Comparison of ENCODE assay signal across 1 cellular context in the genomic region with DNA sequence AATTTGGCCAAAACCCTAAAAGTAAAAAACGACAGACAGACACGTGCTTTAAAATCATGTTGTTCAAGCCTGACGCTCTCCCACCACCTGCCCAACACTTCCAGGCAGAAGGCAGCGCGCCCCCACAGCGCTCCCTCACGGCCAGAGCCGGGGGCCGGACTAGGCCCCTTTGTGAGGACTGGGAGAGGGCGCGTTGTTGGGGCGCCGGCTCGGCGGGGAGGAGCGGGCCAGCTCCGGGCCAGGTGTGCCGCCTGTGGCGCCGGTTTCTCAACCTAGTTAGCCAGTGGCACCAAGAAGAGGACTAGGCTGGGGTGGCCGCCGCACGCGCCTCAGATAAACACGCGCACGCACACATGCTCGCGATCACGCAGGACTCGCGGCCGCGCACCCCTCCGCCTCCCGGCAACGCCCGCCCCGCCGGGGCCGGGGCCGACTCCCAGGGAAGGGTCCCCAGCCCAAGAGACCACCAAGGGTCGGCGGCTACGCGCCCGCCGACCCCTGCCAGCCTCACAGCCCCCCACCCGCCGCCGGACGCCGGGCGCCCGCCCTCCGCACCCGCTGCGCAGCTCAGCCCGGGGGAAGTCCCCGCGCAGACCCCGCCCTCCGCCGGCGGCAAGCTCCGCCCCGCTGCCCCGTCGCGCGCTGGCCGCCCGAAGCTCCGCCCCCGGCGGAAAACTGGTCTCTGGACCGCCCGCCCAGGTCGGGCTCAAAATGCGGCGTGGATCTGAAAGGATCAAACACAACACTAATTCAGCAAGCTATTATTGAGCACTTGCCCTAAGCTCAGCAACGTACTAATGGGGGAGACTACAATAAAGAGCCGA.
TF ChIP-seq lines count a peak whose summit lies in the region.

A gene (minus strand): TSS at position 584 of the 824 bp plus-strand sequence.

TF ChIP-seq in A549, 52 proteins besides CTCF, POLR2A, EP300 and RAD21 (continued from another document):
- TF ChIP-seq, protein P1, sequence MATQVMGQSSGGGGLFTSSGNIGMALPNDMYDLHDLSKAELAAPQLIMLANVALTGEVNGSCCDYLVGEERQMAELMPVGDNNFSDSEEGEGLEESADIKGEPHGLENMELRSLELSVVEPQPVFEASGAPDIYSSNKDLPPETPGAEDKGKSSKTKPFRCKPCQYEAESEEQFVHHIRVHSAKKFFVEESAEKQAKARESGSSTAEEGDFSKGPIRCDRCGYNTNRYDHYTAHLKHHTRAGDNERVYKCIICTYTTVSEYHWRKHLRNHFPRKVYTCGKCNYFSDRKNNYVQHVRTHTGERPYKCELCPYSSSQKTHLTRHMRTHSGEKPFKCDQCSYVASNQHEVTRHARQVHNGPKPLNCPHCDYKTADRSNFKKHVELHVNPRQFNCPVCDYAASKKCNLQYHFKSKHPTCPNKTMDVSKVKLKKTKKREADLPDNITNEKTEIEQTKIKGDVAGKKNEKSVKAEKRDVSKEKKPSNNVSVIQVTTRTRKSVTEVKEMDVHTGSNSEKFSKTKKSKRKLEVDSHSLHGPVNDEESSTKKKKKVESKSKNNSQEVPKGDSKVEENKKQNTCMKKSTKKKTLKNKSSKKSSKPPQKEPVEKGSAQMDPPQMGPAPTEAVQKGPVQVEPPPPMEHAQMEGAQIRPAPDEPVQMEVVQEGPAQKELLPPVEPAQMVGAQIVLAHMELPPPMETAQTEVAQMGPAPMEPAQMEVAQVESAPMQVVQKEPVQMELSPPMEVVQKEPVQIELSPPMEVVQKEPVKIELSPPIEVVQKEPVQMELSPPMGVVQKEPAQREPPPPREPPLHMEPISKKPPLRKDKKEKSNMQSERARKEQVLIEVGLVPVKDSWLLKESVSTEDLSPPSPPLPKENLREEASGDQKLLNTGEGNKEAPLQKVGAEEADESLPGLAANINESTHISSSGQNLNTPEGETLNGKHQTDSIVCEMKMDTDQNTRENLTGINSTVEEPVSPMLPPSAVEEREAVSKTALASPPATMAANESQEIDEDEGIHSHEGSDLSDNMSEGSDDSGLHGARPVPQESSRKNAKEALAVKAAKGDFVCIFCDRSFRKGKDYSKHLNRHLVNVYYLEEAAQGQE (IDR thresholded peaks at IDR 0.05) = 0 out of 2 replicates have a peak, but pooled peaks have one; percentile 9
- TF ChIP-seq, protein P2, sequence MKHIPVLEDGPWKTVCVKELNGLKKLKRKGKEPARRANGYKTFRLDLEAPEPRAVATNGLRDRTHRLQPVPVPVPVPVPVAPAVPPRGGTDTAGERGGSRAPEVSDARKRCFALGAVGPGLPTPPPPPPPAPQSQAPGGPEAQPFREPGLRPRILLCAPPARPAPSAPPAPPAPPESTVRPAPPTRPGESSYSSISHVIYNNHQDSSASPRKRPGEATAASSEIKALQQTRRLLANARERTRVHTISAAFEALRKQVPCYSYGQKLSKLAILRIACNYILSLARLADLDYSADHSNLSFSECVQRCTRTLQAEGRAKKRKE (CRISPR knock-in tag; IDR thresholded peaks at IDR 0.05; ENCODE audit: low read depth) = 0 out of 2 replicates have a peak, but pooled peaks have one; percentile 17
- TF ChIP-seq FOSB (CRISPR knock-in tag; IDR thresholded peaks at IDR 0.05) (no peak; the same call in 1 of the 2 replicates), POLR2AphosphoS2 (conservative IDR thresholded peaks at IDR 0.05; ENCODE audit: low read length) (no peak), SREBF2 (IDR thresholded peaks at IDR 0.05) (no peak), RCOR1 (IDR thresholded peaks at IDR 0.05; ENCODE audit: low read depth, low read length) (no peak), JUNB (IDR thresholded peaks at IDR 0.05) (no peak; the same call in 1 of the 2 replicates), RARB (CRISPR knock-in tag; IDR thresholded peaks at IDR 0.05) (no peak), ZC3H11A (IDR thresholded peaks at IDR 0.05) (no peak), KDM5A (IDR thresholded peaks at IDR 0.05) (no peak), CBX8 (IDR thresholded peaks at IDR 0.05) (no peak), NPAS2 (CRISPR knock-in tag; IDR thresholded peaks at IDR 0.05; ENCODE audit: borderline replicate concordance) (0 out of 2 replicates have a peak, but pooled peaks have one; percentile 18), CBX2 (IDR thresholded peaks at IDR 0.05; ENCODE audit: borderline replicate concordance, low read depth) (no peak), ESRRA (IDR thresholded peaks at IDR 0.05; ENCODE audit: borderline replicate concordance, low read length) (no peak), TP53 (CRISPR knock-in tag; IDR thresholded peaks at IDR 0.05) (peak; percentile 56; the same call in 1 of the 2 replicates), HEYL (CRISPR knock-in tag; IDR thresholded peaks at IDR 0.05) (no peak), HOXB13 (CRISPR knock-in tag; IDR thresholded peaks at IDR 0.05; ENCODE audit: low read depth) (peak; percentile 59; the same call in 1 of the 2 replicates), RFX5 (IDR thresholded peaks at IDR 0.05) (no peak; the same call in 1 of the 2 replicates), ZNF302 (CRISPR knock-in tag; IDR thresholded peaks at IDR 0.05) (no peak), FOXS1 (CRISPR knock-in tag; IDR thresholded peaks at IDR 0.05) (peak; percentile 28; the same call in 1 of the 2 replicates), EHF (CRISPR knock-in tag; IDR thresholded peaks at IDR 0.05) (no peak), GATA3 (IDR thresholded peaks at IDR 0.05; ENCODE audit: borderline replicate concordance) (no peak; the same call in 1 of the 2 replicates), EHMT2 (IDR thresholded peaks at IDR 0.05; ENCODE audit: low read depth) (no peak), NR3C1 (IDR thresholded peaks at IDR 0.05) (no peak), HOXB5 (CRISPR knock-in tag; IDR thresholded peaks at IDR 0.05) (no peak), SMC3 (IDR thresholded peaks at IDR 0.05) (peak; percentile 68), MAFK (IDR thresholded peaks at IDR 0.05; ENCODE audit: partially characterized antibody) (no peak), MAZ (IDR thresholded peaks at IDR 0.05; ENCODE audit: borderline replicate concordance, low read depth, low read length) (no peak), MYC (IDR thresholded peaks at IDR 0.05; ENCODE audit: borderline replicate concordance, low read length) (peak; percentile 61), HOXA7 (CRISPR knock-in tag; IDR thresholded peaks at IDR 0.05) (no peak), NFE2L2 (conservative IDR thresholded peaks at IDR 0.05; ENCODE audit: low read length) (no peak), ZFP36 (IDR thresholded peaks at IDR 0.05; ENCODE audit: borderline replicate concordance, partially characterized antibody) (no peak), ZSCAN20 (CRISPR knock-in tag; IDR thresholded peaks at IDR 0.05) (no peak), BHLHE40 (IDR thresholded peaks at IDR 0.05; ENCODE audit: low read depth, low read length) (no peak), HDAC2 (IDR thresholded peaks at IDR 0.05) (no peak), KDM1A (IDR thresholded peaks at IDR 0.05; ENCODE audit: low read depth) (no peak)
- TF ChIP-seq, protein P3, sequence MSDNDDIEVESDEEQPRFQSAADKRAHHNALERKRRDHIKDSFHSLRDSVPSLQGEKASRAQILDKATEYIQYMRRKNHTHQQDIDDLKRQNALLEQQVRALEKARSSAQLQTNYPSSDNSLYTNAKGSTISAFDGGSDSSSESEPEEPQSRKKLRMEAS (IDR thresholded peaks at IDR 0.05) = peak; percentile 92
- TF ChIP-seq, protein P4, sequence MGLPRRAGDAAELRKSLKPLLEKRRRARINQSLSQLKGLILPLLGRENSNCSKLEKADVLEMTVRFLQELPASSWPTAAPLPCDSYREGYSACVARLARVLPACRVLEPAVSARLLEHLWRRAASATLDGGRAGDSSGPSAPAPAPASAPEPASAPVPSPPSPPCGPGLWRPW (IDR thresholded peaks at IDR 0.05) = no peak
- TF ChIP-seq, protein P5, sequence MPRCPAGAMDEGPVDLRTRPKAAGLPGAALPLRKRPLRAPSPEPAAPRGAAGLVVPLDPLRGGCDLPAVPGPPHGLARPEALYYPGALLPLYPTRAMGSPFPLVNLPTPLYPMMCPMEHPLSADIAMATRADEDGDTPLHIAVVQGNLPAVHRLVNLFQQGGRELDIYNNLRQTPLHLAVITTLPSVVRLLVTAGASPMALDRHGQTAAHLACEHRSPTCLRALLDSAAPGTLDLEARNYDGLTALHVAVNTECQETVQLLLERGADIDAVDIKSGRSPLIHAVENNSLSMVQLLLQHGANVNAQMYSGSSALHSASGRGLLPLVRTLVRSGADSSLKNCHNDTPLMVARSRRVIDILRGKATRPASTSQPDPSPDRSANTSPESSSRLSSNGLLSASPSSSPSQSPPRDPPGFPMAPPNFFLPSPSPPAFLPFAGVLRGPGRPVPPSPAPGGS (IDR thresholded peaks at IDR 0.05) = peak; percentile 95; the same call in 2 of the 3 replicates
- TF ChIP-seq, protein P6, sequence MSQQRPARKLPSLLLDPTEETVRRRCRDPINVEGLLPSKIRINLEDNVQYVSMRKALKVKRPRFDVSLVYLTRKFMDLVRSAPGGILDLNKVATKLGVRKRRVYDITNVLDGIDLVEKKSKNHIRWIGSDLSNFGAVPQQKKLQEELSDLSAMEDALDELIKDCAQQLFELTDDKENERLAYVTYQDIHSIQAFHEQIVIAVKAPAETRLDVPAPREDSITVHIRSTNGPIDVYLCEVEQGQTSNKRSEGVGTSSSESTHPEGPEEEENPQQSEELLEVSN (IDR thresholded peaks at IDR 0.05; ENCODE audit: borderline replicate concordance, low read depth) = peak; percentile 79; the same call in 1 of the 2 replicates
